In genomic region chr6:165721349-165721748, GRCh38 we compare ENCODE assay signal across 17 cellular contexts. TPM values are rescaled to one million over a fixed set of nuclear protein-coding genes. Genes with fewer than 3 reads are reported as not detected.
"Had no signal": no experiment of that assay in that cellular context is flagged by ENCODE, and none has a peak within 500 bp of the region (broad histone marks: within the 10 kb centered on the region; RNA-seq: fewer than 3 reads in every experiment).

No MANE protein-coding gene starts in this region.

- H3K4me3 ChIP-seq: coronary artery, heart left ventricle, sigmoid colon, skin epidermis, testis, tibial nerve had no signal

- H3K27ac ChIP-seq: coronary artery, heart left ventricle, sigmoid colon, skin epidermis, testis, tibial nerve had no signal

- H3K4me1 ChIP-seq: testis, tibial nerve had no signal

- H3K27ac Mint-ChIP-seq: endodermal cell; naive thymus-derived CD8-positive, alpha-beta T cell; stimulated activated naive B cell treated with anti-CD40 and anti-IgM and Interleukin-4, amounts not matched to agents 10 μg/mL and 1 μg/mL and 100 μg/mL, for 72 hours; stimulated activated naive CD8-positive, alpha-beta T cell treated with anti-CD3 and anti-CD28 coated beads, Interleukin-15, amount 100 ng/mL, for 72 hours had no signal

- H3K9me3 Mint-ChIP-seq: endodermal cell; naive thymus-derived CD8-positive, alpha-beta T cell; stimulated activated naive CD8-positive, alpha-beta T cell treated with anti-CD3 and anti-CD28 coated beads, Interleukin-15, amount 100 ng/mL, for 72 hours had no signal

- ATAC-seq: heart left ventricle; naive thymus-derived CD8-positive, alpha-beta T cell; stimulated activated naive B cell treated with anti-CD40 and anti-IgM and Interleukin-4, amounts not matched to agents 10 μg/mL and 1 μg/mL and 100 μg/mL, for 72 hours; stimulated activated naive CD8-positive, alpha-beta T cell treated with anti-CD3 and anti-CD28 coated beads, Interleukin-15, amount 100 ng/mL, for 72 hours had no signal

- H3K4me3 Mint-ChIP-seq: endodermal cell; naive thymus-derived CD8-positive, alpha-beta T cell; stimulated activated naive B cell treated with anti-CD40 and anti-IgM and Interleukin-4, amounts not matched to agents 10 μg/mL and 1 μg/mL and 100 μg/mL, for 72 hours; stimulated activated naive CD8-positive, alpha-beta T cell treated with anti-CD3 and anti-CD28 coated beads, Interleukin-15, amount 100 ng/mL, for 72 hours had no signal

- H3K36me3 Mint-ChIP-seq: naive thymus-derived CD8-positive, alpha-beta T cell; stimulated activated naive B cell treated with anti-CD40 and anti-IgM and Interleukin-4, amounts not matched to agents 10 μg/mL and 1 μg/mL and 100 μg/mL, for 72 hours had no signal

- H3K36me3 ChIP-seq: heart left ventricle, sigmoid colon, tibial nerve had no signal

- H3K4me1 Mint-ChIP-seq: naive thymus-derived CD8-positive, alpha-beta T cell; stimulated activated naive B cell treated with anti-CD40 and anti-IgM and Interleukin-4, amounts not matched to agents 10 μg/mL and 1 μg/mL and 100 μg/mL, for 72 hours; stimulated activated naive CD8-positive, alpha-beta T cell treated with anti-CD3 and anti-CD28 coated beads, Interleukin-15, amount 100 ng/mL, for 72 hours had no signal

- DNase-seq: effector CD4-positive, alpha-beta T cell; endodermal cell; foreskin melanocyte; heart left ventricle; hypothalamus; kidney glomerular epithelial cell; naive thymus-derived CD8-positive, alpha-beta T cell; posterior cingulate gyrus; sigmoid colon; stimulated activated CD4-positive, alpha-beta T cell treated with anti-CD3 and anti-CD28 coated beads, Interleukin-2, amount 100 ng/mL, for 24 hours; stimulated activated CD4-positive, alpha-beta T cell treated with anti-CD3 and anti-CD28 coated beads, Interleukin-4, amount 100 ng/mL, for 4 hours; stimulated activated naive B cell treated with anti-CD40 and anti-IgM and Interleukin-4, amounts not matched to agents 10 μg/mL and 1 μg/mL and 100 μg/mL, for 72 hours; stimulated activated naive CD8-positive, alpha-beta T cell treated with anti-CD3 and anti-CD28 coated beads, Interleukin-15, amount 100 ng/mL, for 72 hours; testis had no signal

- H3K27me3 ChIP-seq: heart left ventricle, sigmoid colon, testis, tibial nerve had no signal

- H3K9me3 ChIP-seq: heart left ventricle, sigmoid colon, testis, tibial nerve had no signal

RNA-seq across cellular contexts. Expression of gene PDE10A, which starts 58.3 kb away (rescaled TPM):
- total RNA-seq: naive thymus-derived CD8-positive, alpha-beta T cell had no signal
- polyA plus RNA-seq: naive thymus-derived CD8-positive, alpha-beta T cell had no signal
